ENCODE assay signal across 9 cellular contexts in genomic region chr22:39153220-39153860, GRCh38. TPM values are rescaled to one million over a fixed set of nuclear protein-coding genes. Genes with fewer than 3 reads are reported as not detected.
DNase-seq lines count a peak whose midpoint lies in the region; ATAC-seq and TF ChIP-seq lines count a peak whose summit lies in the region.
"Had no signal": no experiment of that assay in that cellular context is flagged by ENCODE, and none has a peak within 500 bp of the region (broad histone marks: within the 10 kb centered on the region; RNA-seq: fewer than 3 reads in every experiment).

No MANE protein-coding gene starts in this region.

- CTCF ChIA-PET in CD4-positive, alpha-beta memory T cell (lab: Charles Lee; ENCODE audit: partially characterized antibody) = interaction anchor here (0.6 to 10.4 kb wide), 3 partner anchors 18 to 284 kb away, joined by 3 to 80 read pairs (median 7); partner anchors contain the start of gene RPL3

- no peaks in the 10 kb centered on the region for H3K9me3 Mint-ChIP-seq in CD4-positive, alpha-beta memory T cell
- H3K9me3 Mint-ChIP-seq in mesothelial cell of epicardium = no peaks in the 10 kb centered on the region

- H3K27me3 ChIP-seq in CD4-positive, alpha-beta memory T cell (ENCODE audit: insufficient read depth, low read length) = peaks cover 7% of the 10 kb centered on the region
- no peaks in the 10 kb centered on the region for H3K27me3 ChIP-seq in breast epithelium

- peak overlapping the region; percentile 81 to 96 (median 93) for H3K27ac Mint-ChIP-seq in CD4-positive, alpha-beta memory T cell
- H3K27ac Mint-ChIP-seq in mesothelial cell of epicardium = peak overlapping the region; percentile 65

- H3K9me3 ChIP-seq in CD4-positive, alpha-beta memory T cell (ENCODE audit: control insufficient read depth in 1 of 2, low read length in 2 of 2) = no peaks in the 10 kb centered on the region
- H3K9me3 ChIP-seq in breast epithelium = no peaks in the 10 kb centered on the region

- peaks cover 7% of the 10 kb centered on the region for H3K36me3 ChIP-seq in CD4-positive, alpha-beta memory T cell (ENCODE audit: insufficient read depth, low read length)
- H3K36me3 ChIP-seq in breast epithelium = no peaks in the 10 kb centered on the region

- H3K4me3 ChIP-seq in CD4-positive, alpha-beta memory T cell (ENCODE audit: low read length in 2 of 2) = peak overlapping the region; percentile 39 to 70
- H3K4me3 ChIP-seq in breast epithelium = peak overlapping the region; percentile 86 to 95 (median 88)

- peaks cover 22 to 41% (median 31%) of the 10 kb centered on the region in 4 donors for H3K4me1 Mint-ChIP-seq in CD4-positive, alpha-beta memory T cell
- H3K4me1 Mint-ChIP-seq in mesothelial cell of epicardium = peaks cover 7% of the 10 kb centered on the region

- ATAC-seq in HG03095 (IDR thresholded peaks at IDR 0.05; ENCODE audit: unreplicated experiment) (peak; percentile 5), HG02885 (IDR thresholded peaks at IDR 0.05; ENCODE audit: poor library complexity, unreplicated experiment) (no peak), left lobe of liver (no peak)

- no peak for DNase-seq in CD4-positive, alpha-beta memory T cell
- DNase-seq in breast epithelium (ENCODE audit: low spot score in 2 of 2) (peak in 1 of 2 donors; percentile 50), mesothelial cell of epicardium (ENCODE audit: low spot score in 2 of 2, unreplicated experiment in 2 of 2) (no peak), NCI-H2196 treated with DMSO at 0.1 percent for 48 hours (lab: John Stamatoyannopoulos, UW; ENCODE audit: unreplicated experiment) (no peak), foreskin melanocyte (no peak), left lobe of liver (ENCODE audit: low spot score) (no peak)

- intact Hi-C loops in CD4-positive, alpha-beta memory T cell (cut with micrococcal nuclease) = loop anchor here (10.0 kb wide), 1 partner anchor 839 kb away; the partner anchor contains the start of gene CSNK1E
- intact Hi-C loops in breast epithelium (cut with DNase I; ENCODE audit: low total_unique reads) = no loop called here

- peak overlapping the region; percentile 75 for H3K27ac ChIP-seq in CD4-positive, alpha-beta memory T cell (ENCODE audit: low read depth, low read length)
- peak overlapping the region; percentile 95 to 97 for H3K27ac ChIP-seq in breast epithelium

- peaks cover 0 to 3% of the 10 kb centered on the region in 2 donors for H3K27me3 Mint-ChIP-seq in CD4-positive, alpha-beta memory T cell
- peaks cover 30% of the 10 kb centered on the region for H3K27me3 Mint-ChIP-seq in mesothelial cell of epicardium (ENCODE audit: low read depth)

- H3K4me3 Mint-ChIP-seq in CD4-positive, alpha-beta memory T cell = peak overlapping the region; percentile 84 to 91 (median 88)
- H3K4me3 Mint-ChIP-seq in mesothelial cell of epicardium = peak overlapping the region; percentile 73

- TF ChIP-seq CTCF in breast epithelium (IDR thresholded peaks at IDR 0.05) = no peak
- no peak for TF ChIP-seq CTCF in mesothelial cell of epicardium (IDR thresholded peaks at IDR 0.05; ENCODE audit: unreplicated experiment)

- H3K4me1 ChIP-seq in CD4-positive, alpha-beta memory T cell (ENCODE audit: insufficient read depth, low read length) = peaks cover 45% of the 10 kb centered on the region
- peaks cover 0 to 21% of the 10 kb centered on the region in 2 donors for H3K4me1 ChIP-seq in breast epithelium

- POLR2A ChIA-PET in CD4-positive, alpha-beta memory T cell (lab: Charles Lee; ENCODE audit: partially characterized antibody) = interaction anchor here (0.6 to 3.0 kb wide), 9 partner anchors 17 to 447 kb away, joined by 3 to 24 read pairs (median 8); partner anchors contain the start of genes APOBEC3C, CBX6, GTPBP1 and PDGFB

- peaks cover 0 to 18% of the 10 kb centered on the region in 2 donors for H3K36me3 Mint-ChIP-seq in CD4-positive, alpha-beta memory T cell
- no peaks in the 10 kb centered on the region for H3K36me3 Mint-ChIP-seq in mesothelial cell of epicardium

- no peak for TF ChIP-seq POLR2A in breast epithelium (IDR thresholded peaks at IDR 0.05)

RNA-seq across cellular contexts. Expression of gene CBX7, which starts 0.9 kb away (rescaled TPM):
- total RNA-seq in CD4-positive, alpha-beta memory T cell = 100 to 1,000 TPM; 181 to 198 TPM
- 10 to 100 TPM; 22.8 to 38.8 TPM for polyA plus RNA-seq in CD4-positive, alpha-beta memory T cell
- total RNA-seq in breast epithelium (10 to 100 TPM; 57.1 to 71.9 (median 71.1) TPM), mesothelial cell of epicardium (10.7 to 13.2 TPM (median 11.0 TPM) in 3 replicates), left lobe of liver (15.7 TPM)

RNA-seq across cellular contexts. Expression of gene APOBEC3H, which starts 56.3 kb away (rescaled TPM):
- total RNA-seq in CD4-positive, alpha-beta memory T cell = 1 to 10 TPM; 7.5 to 8.5 TPM
- polyA plus RNA-seq in CD4-positive, alpha-beta memory T cell = 1 to 10 TPM; 5.7 to 6.2 TPM
- total RNA-seq in breast epithelium (under 1 TPM in 1 of 3 donors, not detected in 2; 0.32 TPM), mesothelial cell of epicardium (0.49 TPM in 1 of 3 replicates, not detected in the others), left lobe of liver (not detected)
- total RNA-seq: lung microvascular endothelial cell had no signal
